ENCODE assay signal across 30 cellular contexts in genomic region chr10:20195076-20195475, GRCh38.
"Had no signal": no experiment of that assay in that cellular context is flagged by ENCODE, and none has a peak within 500 bp of the region (broad histone marks: within the 10 kb centered on the region; RNA-seq: fewer than 3 reads in every experiment).

No MANE protein-coding gene starts in this region.

- H3K36me3 Mint-ChIP-seq: activated naive CD8-positive, alpha-beta T cell had no signal

- H3K27ac ChIP-seq: brain microvascular endothelial cell, coronary artery, dorsolateral prefrontal cortex, esophagus muscularis mucosa, gastroesophageal sphincter had no signal

- H3K4me1 ChIP-seq: esophagus muscularis mucosa, gastroesophageal sphincter had no signal

- DNase-seq: activated CD4-positive, alpha-beta memory T cell treated with anti-CD3 and anti-CD28 coated beads, Interleukin-2, amount 10 ng/mL, durations not matched to agents 7 days and 5 days; activated CD4-positive, alpha-beta T cell treated with anti-CD3 and anti-CD28 coated beads for 1 hour; activated CD4-positive, alpha-beta T cell treated with anti-CD3 and anti-CD28 coated beads for 4 hours; activated CD4-positive, alpha-beta T cell treated with anti-CD3 and anti-CD28 coated beads, Interleukin-2, amount 10 ng/mL, durations not matched to agents 7 days and 5 days; activated CD4-positive, alpha-beta T cell treated with anti-CD3 and anti-CD28 coated beads, Interleukin-2, amount 50 U/mL, for 4 hours; activated CD4-positive, CD25-positive, alpha-beta regulatory T cell; activated CD8-positive, alpha-beta memory T cell treated with anti-CD3 and anti-CD28 coated beads for 24 hours; activated effector memory CD4-positive, alpha-beta T cell treated with Interleukin-2 at 50 U/mL for 16 hours; activated gamma-delta T cell treated with Interleukin-2 at 50 U/mL for 16 hours; activated naive CD4-positive, alpha-beta T cell treated with anti-CD3 and anti-CD28 coated beads, Interleukin-2, amount 50 U/mL, for 16 hours; activated naive CD4-positive, alpha-beta T cell treated with Interleukin-2 at 50 U/mL for 16 hours; activated T-cell treated with anti-CD3 and anti-CD28 coated beads, Interleukin-2, amount 50 U/mL, for 4 hours; amniotic stem cell; anterior cingulate cortex; brain microvascular endothelial cell; dorsolateral prefrontal cortex; effector memory CD4-positive, alpha-beta T cell; endodermal cell; erythroblast; foreskin melanocyte; T-helper 2 cell had no signal

- FAIRE-seq: astrocyte, bronchial epithelial cell had no signal

- H3K27me3 Mint-ChIP-seq: activated CD4-positive, alpha-beta memory T cell treated with anti-CD3 and anti-CD28 coated beads, Interleukin-2, amount 10 ng/mL, durations not matched to agents 7 days and 5 days; activated CD4-positive, alpha-beta T cell treated with anti-CD3 and anti-CD28 coated beads, Interleukin-2, amount 10 ng/mL, durations not matched to agents 7 days and 5 days; activated naive CD8-positive, alpha-beta T cell; activated T-helper 17 cell treated with anti-CD3 and anti-CD28 coated beads, Interleukin-2, amount 50 U/mL, for 72 hours; central memory CD8-positive, alpha-beta T cell; dendritic cell treated with granulocyte-macrophage colony-stimulating factor and Interleukin-4, amounts not matched to agents 40 ng/mL and 50 ng/mL, for 4 days had no signal

- H3K4me1 Mint-ChIP-seq: activated CD4-positive, alpha-beta memory T cell treated with anti-CD3 and anti-CD28 coated beads, Interleukin-2, amount 10 ng/mL, durations not matched to agents 7 days and 5 days; activated CD4-positive, alpha-beta T cell treated with anti-CD3 and anti-CD28 coated beads, Interleukin-2, amount 10 ng/mL, durations not matched to agents 7 days and 5 days; activated T-helper 17 cell treated with anti-CD3 and anti-CD28 coated beads, Interleukin-2, amount 50 U/mL, for 72 hours; central memory CD8-positive, alpha-beta T cell had no signal

- ATAC-seq: activated T-cell treated with anti-CD3 and anti-CD28 coated beads, Interleukin-2, amount 50 U/mL, for 4 hours; activated T-helper 17 cell treated with anti-CD3 and anti-CD28 coated beads, Interleukin-2, amount 50 U/mL, for 72 hours; gastroesophageal sphincter had no signal

- H3K4me3 Mint-ChIP-seq: activated CD4-positive, alpha-beta memory T cell treated with anti-CD3 and anti-CD28 coated beads, Interleukin-2, amount 10 ng/mL, durations not matched to agents 7 days and 5 days; activated CD4-positive, alpha-beta T cell treated with anti-CD3 and anti-CD28 coated beads, Interleukin-2, amount 10 ng/mL, durations not matched to agents 7 days and 5 days; activated naive CD8-positive, alpha-beta T cell; activated T-cell treated with anti-CD3 and anti-CD28 coated beads, Interleukin-2, amount 50 U/mL, for 4 hours; activated T-helper 17 cell treated with anti-CD3 and anti-CD28 coated beads, Interleukin-2, amount 50 U/mL, for 72 hours; central memory CD8-positive, alpha-beta T cell; dendritic cell treated with granulocyte-macrophage colony-stimulating factor and Interleukin-4, amounts not matched to agents 40 ng/mL and 50 ng/mL, for 4 days; endodermal cell had no signal

- H3K36me3 ChIP-seq: brain microvascular endothelial cell, esophagus muscularis mucosa, gastroesophageal sphincter had no signal

- H3K4me3 ChIP-seq: coronary artery, dorsolateral prefrontal cortex, esophagus muscularis mucosa, gastroesophageal sphincter had no signal

- H3K9me3 ChIP-seq: esophagus muscularis mucosa, gastroesophageal sphincter had no signal

- H3K27me3 ChIP-seq: brain microvascular endothelial cell, dorsolateral prefrontal cortex, esophagus muscularis mucosa, gastroesophageal sphincter had no signal

- H3K27ac Mint-ChIP-seq: activated CD4-positive, alpha-beta memory T cell treated with anti-CD3 and anti-CD28 coated beads, Interleukin-2, amount 10 ng/mL, durations not matched to agents 7 days and 5 days; activated CD4-positive, alpha-beta T cell treated with anti-CD3 and anti-CD28 coated beads, Interleukin-2, amount 10 ng/mL, durations not matched to agents 7 days and 5 days; activated naive CD8-positive, alpha-beta T cell; activated T-helper 17 cell treated with anti-CD3 and anti-CD28 coated beads, Interleukin-2, amount 50 U/mL, for 72 hours; dendritic cell treated with granulocyte-macrophage colony-stimulating factor and Interleukin-4, amounts not matched to agents 40 ng/mL and 50 ng/mL, for 4 days; endodermal cell had no signal

- H3K9me3 Mint-ChIP-seq: activated CD4-positive, alpha-beta T cell treated with anti-CD3 and anti-CD28 coated beads, Interleukin-2, amount 10 ng/mL, durations not matched to agents 7 days and 5 days; activated T-cell treated with anti-CD3 and anti-CD28 coated beads, Interleukin-2, amount 50 U/mL, for 4 hours; activated T-helper 17 cell treated with anti-CD3 and anti-CD28 coated beads, Interleukin-2, amount 50 U/mL, for 72 hours; dendritic cell treated with granulocyte-macrophage colony-stimulating factor and Interleukin-4, amounts not matched to agents 40 ng/mL and 50 ng/mL, for 4 days; endodermal cell had no signal
